Comparison of ENCODE assay signal across 1 cellular context in the genomic region with DNA sequence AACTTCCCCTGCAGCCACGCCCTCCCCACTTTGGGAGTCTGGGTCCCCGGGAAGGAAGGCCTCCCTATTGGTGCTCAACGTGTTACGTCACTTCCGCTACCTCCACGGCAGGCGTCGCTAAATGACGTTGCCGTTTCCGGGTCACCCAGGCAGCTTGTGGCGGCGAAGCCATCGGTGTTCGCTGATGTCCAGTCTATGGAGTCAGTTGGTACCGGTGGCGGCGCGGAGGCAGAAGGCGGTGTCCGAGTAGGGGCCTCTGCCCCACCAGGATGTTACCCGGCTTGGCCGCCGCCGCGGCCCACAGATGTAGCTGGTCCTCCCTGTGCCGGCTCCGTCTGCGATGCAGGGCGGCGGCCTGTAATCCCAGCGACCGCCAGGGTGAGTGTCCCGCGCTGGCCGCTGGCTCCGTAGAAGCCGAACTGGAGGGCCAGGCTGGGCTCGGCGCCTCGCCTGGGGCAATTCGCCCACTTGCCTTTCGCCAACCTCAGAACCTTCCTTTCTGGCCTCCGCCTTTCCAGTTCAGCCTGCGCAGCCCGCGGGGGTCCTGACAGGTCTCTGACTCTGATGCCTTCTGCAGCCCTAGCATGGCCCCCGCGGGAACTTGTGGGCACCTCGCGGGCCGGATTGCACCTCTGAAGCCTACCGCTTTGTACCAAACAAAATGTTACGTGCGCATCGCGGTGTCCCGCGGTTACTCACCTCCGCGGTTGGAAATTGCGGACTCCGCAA.
TF ChIP-seq lines count a peak whose summit lies in the region.

Gene SLC30A9 (plus strand): TSS at position 148 of the 729 bp plus-strand sequence. CDS start 122 bp downstream, at position 270.

TF ChIP-seq in HepG2, 621 proteins besides CTCF, POLR2A, EP300 and RAD21 (continued from another document and continues in another):
- peak; percentile 80; the same call in 1 of the 2 replicates for TF ChIP-seq ZNF280D (CRISPR knock-in tag; IDR thresholded peaks at IDR 0.05)
- peak; percentile 57; the same call in 1 of the 2 replicates for TF ChIP-seq MEIS2 (CRISPR knock-in tag; IDR thresholded peaks at IDR 0.05)
- no peak for TF ChIP-seq THYN1 (CRISPR knock-in tag; IDR thresholded peaks at IDR 0.05; ENCODE audit: borderline replicate concordance, low read depth)
- TF ChIP-seq KDM3A (CRISPR knock-in tag; IDR thresholded peaks at IDR 0.05; ENCODE audit: low read depth) = peak; percentile 39
- 0 out of 2 replicates have a peak, but pooled peaks have one; percentile 83 for TF ChIP-seq MTF2 (CRISPR knock-in tag; IDR thresholded peaks at IDR 0.05; ENCODE audit: borderline replicate concordance)
- peak; percentile 84; the same call in 1 of the 2 replicates for TF ChIP-seq NFKB2 (CRISPR knock-in tag; IDR thresholded peaks at IDR 0.05; ENCODE audit: borderline replicate concordance)
- no peak for TF ChIP-seq GTF3A (CRISPR knock-in tag; conservative IDR thresholded peaks at IDR 0.05)
- peak; percentile 93 for TF ChIP-seq PHF20 (CRISPR knock-in tag; IDR thresholded peaks at IDR 0.05)
- TF ChIP-seq BCL6 (CRISPR knock-in tag; IDR thresholded peaks at IDR 0.05) = 0 out of 2 replicates have a peak, but pooled peaks have one; percentile 27
- TF ChIP-seq GABPB1 (CRISPR knock-in tag; IDR thresholded peaks at IDR 0.05) = peak; percentile 98
- TF ChIP-seq KDM5B (CRISPR knock-in tag; IDR thresholded peaks at IDR 0.05; ENCODE audit: borderline replicate concordance) = peak; percentile 96; the same call in 1 of the 2 replicates
- TF ChIP-seq ZNF382 (CRISPR knock-in tag; IDR thresholded peaks at IDR 0.05; ENCODE audit: borderline replicate concordance) = no peak
- TF ChIP-seq ZFP90 (CRISPR knock-in tag; IDR thresholded peaks at IDR 0.05; ENCODE audit: borderline replicate concordance) = 0 out of 2 replicates have a peak, but pooled peaks have one; percentile 46
- TF ChIP-seq, protein P1, sequence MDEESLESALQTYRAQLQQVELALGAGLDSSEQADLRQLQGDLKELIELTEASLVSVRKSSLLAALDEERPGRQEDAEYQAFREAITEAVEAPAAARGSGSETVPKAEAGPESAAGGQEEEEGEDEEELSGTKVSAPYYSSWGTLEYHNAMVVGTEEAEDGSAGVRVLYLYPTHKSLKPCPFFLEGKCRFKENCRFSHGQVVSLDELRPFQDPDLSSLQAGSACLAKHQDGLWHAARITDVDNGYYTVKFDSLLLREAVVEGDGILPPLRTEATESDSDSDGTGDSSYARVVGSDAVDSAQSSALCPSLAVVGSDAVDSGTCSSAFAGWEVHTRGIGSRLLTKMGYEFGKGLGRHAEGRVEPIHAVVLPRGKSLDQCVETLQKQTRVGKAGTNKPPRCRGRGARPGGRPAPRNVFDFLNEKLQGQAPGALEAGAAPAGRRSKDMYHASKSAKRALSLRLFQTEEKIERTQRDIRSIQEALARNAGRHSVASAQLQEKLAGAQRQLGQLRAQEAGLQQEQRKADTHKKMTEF (CRISPR knock-in tag; IDR thresholded peaks at IDR 0.05) = peak; percentile 80; the same call in 1 of the 2 replicates
- TF ChIP-seq TSC22D2 (CRISPR knock-in tag; IDR thresholded peaks at IDR 0.05; ENCODE audit: borderline replicate concordance) = peak; percentile 93; the same call in 1 of the 2 replicates
- TF ChIP-seq FIP1L1 (IDR thresholded peaks at IDR 0.05; ENCODE audit: borderline replicate concordance, insufficient read depth, low read depth, low read length) = no peak
- TF ChIP-seq, protein P2, sequence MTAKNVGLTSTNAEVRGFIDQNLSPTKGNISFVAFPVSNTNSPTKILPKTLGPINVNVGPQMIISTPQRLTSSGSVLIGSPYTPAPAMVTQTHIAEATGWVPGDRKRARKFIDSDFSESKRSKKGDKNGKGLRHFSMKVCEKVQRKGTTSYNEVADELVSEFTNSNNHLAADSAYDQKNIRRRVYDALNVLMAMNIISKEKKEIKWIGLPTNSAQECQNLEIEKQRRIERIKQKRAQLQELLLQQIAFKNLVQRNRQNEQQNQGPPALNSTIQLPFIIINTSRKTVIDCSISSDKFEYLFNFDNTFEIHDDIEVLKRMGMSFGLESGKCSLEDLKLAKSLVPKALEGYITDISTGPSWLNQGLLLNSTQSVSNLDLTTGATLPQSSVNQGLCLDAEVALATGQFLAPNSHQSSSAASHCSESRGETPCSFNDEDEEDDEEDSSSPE (CRISPR knock-in tag; IDR thresholded peaks at IDR 0.05) = peak; percentile 55
- peak; percentile 93 for TF ChIP-seq GABPA (IDR thresholded peaks at IDR 0.05; ENCODE audit: low read depth, low read length)
- TF ChIP-seq GABPA (CRISPR knock-in tag; IDR thresholded peaks at IDR 0.05; ENCODE audit: low read depth) = peak; percentile 97
- TF ChIP-seq, protein P3, sequence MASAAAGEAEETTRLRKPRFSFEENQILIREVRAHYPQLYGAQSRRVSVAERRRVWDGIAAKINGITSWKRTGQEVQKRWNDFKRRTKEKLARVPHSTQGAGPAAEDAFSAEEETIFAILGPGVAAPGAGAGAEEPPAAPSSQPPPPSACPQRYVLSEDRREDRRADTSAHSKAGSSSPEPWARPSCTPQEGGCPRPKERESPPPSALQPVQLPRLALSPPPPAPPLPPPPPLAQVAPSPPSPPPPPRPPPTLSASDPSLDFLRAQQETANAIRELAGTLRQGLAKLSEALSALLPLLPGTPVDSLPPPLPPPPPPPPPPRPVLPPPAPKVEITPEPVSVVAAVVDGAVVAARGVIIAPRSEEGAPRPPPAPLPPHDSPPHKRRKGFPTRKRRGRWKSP (CRISPR knock-in tag; IDR thresholded peaks at IDR 0.05) = peak; percentile 26; the same call in 1 of the 2 replicates
- TF ChIP-seq, protein P4, sequence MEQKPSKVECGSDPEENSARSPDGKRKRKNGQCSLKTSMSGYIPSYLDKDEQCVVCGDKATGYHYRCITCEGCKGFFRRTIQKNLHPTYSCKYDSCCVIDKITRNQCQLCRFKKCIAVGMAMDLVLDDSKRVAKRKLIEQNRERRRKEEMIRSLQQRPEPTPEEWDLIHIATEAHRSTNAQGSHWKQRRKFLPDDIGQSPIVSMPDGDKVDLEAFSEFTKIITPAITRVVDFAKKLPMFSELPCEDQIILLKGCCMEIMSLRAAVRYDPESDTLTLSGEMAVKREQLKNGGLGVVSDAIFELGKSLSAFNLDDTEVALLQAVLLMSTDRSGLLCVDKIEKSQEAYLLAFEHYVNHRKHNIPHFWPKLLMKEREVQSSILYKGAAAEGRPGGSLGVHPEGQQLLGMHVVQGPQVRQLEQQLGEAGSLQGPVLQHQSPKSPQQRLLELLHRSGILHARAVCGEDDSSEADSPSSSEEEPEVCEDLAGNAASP (CRISPR knock-in tag; IDR thresholded peaks at IDR 0.05; ENCODE audit: borderline replicate concordance) = peak; percentile 44
- peak; percentile 72 for TF ChIP-seq ATF2 (CRISPR knock-in tag; IDR thresholded peaks at IDR 0.05)
- TF ChIP-seq ZNF607 (CRISPR knock-in tag; IDR thresholded peaks at IDR 0.05; ENCODE audit: borderline replicate concordance) = peak; percentile 9; the same call in 1 of the 2 replicates
- no peak for TF ChIP-seq NR3C1 (CRISPR knock-in tag; IDR thresholded peaks at IDR 0.05)
- TF ChIP-seq, protein P5, sequence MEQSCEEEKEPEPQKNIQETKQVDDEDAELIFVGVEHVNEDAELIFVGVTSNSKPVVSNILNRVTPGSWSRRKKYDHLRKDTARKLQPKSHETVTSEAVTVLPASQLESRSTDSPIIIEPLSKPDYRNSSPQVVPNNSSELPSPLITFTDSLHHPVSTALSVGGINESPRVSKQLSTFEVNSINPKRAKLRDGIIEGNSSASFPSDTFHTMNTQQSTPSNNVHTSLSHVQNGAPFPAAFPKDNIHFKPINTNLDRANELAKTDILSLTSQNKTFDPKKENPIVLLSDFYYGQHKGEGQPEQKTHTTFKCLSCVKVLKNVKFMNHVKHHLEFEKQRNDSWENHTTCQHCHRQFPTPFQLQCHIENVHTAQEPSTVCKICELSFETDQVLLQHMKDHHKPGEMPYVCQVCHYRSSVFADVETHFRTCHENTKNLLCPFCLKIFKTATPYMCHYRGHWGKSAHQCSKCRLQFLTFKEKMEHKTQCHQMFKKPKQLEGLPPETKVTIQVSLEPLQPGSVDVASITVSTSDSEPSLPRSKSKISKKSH (CRISPR knock-in tag; IDR thresholded peaks at IDR 0.05; ENCODE audit: borderline replicate concordance) = peak; percentile 90; the same call in 1 of the 2 replicates
- no peak for TF ChIP-seq SIX1 (CRISPR knock-in tag; IDR thresholded peaks at IDR 0.05; ENCODE audit: borderline replicate concordance)
- no peak; the same call in 1 of the 2 replicates for TF ChIP-seq ZNF124 (CRISPR knock-in tag; IDR thresholded peaks at IDR 0.05)
- no peak for TF ChIP-seq NONO (IDR thresholded peaks at IDR 0.05)
- peak; percentile 84 for TF ChIP-seq NONO (CRISPR knock-in tag; conservative IDR thresholded peaks at IDR 0.05)
- TF ChIP-seq ZNF784 (CRISPR knock-in tag; IDR thresholded peaks at IDR 0.05; ENCODE audit: borderline replicate concordance) = no peak
- TF ChIP-seq FOXO1 (CRISPR knock-in tag; IDR thresholded peaks at IDR 0.05) = peak; percentile 24; the same call in 1 of the 2 replicates
- TF ChIP-seq DZIP1 (CRISPR knock-in tag; IDR thresholded peaks at IDR 0.05) = 0 out of 2 replicates have a peak, but pooled peaks have one; percentile 49
- peak; percentile 73 to 86; a peak in 3 of 4 replicates for TF ChIP-seq HMGXB4 (CRISPR knock-in tag; IDR thresholded peaks at IDR 0.05; ENCODE audit: borderline replicate concordance in 1 of 2, low read depth in 1 of 2)
- 0 out of 2 replicates have a peak, but pooled peaks have one; percentile 64 for TF ChIP-seq ARHGAP35 (CRISPR knock-in tag; IDR thresholded peaks at IDR 0.05; ENCODE audit: borderline replicate concordance)
- peak; percentile 85 for TF ChIP-seq AGO2 (optimal IDR thresholded peaks at IDR 0.05; ENCODE audit: low read depth, low read length)
